11 cellular contexts compared by ENCODE assay signal in the genomic region with DNA sequence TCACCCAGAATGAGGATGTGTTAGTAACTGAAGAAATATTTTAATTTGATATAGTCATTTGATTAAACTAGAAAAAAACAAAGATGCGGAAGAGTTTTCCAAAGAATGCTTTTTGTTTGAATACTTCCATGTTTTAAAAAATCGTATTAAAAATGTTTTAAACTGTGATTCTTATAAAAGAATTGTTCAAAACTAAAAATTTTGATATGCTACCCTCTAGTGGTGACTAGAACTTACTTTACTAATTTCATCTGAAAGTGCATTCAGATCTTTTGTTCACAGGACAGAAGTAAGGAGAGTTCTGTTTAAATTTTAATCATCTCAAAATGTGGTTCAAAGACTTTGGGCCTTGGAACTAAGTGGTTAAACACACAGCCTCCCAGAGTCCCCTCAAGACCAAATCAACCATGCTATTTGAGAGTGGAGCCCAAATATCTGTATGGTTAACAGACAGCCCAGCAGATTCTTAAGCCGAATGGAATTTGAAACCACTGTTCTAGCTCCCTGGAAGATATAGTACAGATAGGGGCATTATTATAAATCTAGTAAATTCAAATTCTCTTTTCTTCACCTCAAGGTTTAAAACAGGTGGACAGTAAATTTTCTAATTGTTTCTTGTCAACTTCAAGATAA. TPM values are rescaled to one million over a fixed set of nuclear protein-coding genes. Genes with fewer than 3 reads are reported as not detected.
A peak's percentile ranks its signal among the peaks of the same experiment; 100 is the strongest.
DNase-seq lines count a peak whose midpoint lies in the region; ATAC-seq, FAIRE-seq and TF ChIP-seq lines count a peak whose summit lies in the region.
"Had no signal": no experiment of that assay in that cellular context is flagged by ENCODE, and none has a peak within 500 bp of the region (broad histone marks: within the 10 kb centered on the region; RNA-seq: fewer than 3 reads in every experiment).

No MANE protein-coding gene starts in this region.

- H3K4me3 ChIP-seq in heart right ventricle (no peak overlapping the region), fibroblast of pulmonary artery (replicated peaks; ENCODE audit: low read depth, low read length) (no peak overlapping the region), gastrocnemius medialis (no peak overlapping the region)

- 60 to 64% methylated on average over 3 of the region's 3 CpGs for WGBS in heart right ventricle, 2 donors

- H3K27ac ChIP-seq in heart right ventricle, result no peak overlapping the region
- H3K27ac ChIP-seq in gastrocnemius medialis, result no peak overlapping the region

- no peaks in the 10 kb centered on the region for H3K9me3 ChIP-seq in heart right ventricle
- H3K9me3 ChIP-seq in gastrocnemius medialis, result no peaks in the 10 kb centered on the region

- in situ Hi-C loops in gastrocnemius medialis (cut with MboI; ENCODE audit: low sequenced_read_pairs in 4 of 4), result loop anchor here in 1 of 4 donors (25.0 kb wide), 1 partner anchor 621 kb away; no protein-coding TSS in a partner anchor

- FAIRE-seq in RCC 7860 (lab: Jason Lieb, UNC), result peak; percentile 64
- FAIRE-seq in urothelium cell line (lab: Jason Lieb, UNC), result no peak

- DNase-seq in heart right ventricle (no peak), Right ventricle myocardium inferior (ENCODE audit: missing footprints) (no peak), RCC 7860 (ENCODE audit: low spot score) (no peak), fibroblast of pulmonary artery (ENCODE audit: low read depth) (peak; percentile 12), urothelium cell line (ENCODE audit: low spot score) (peak; percentile 11), gastrocnemius medialis (no peak)
- no peak for DNase-seq in activated CD4-positive, CD25-positive, alpha-beta regulatory T cell (lab: John Stamatoyannopoulos, UW)
- DNase-seq in activated T-cell treated with anti-CD3 and anti-CD28 coated beads, Interleukin-2, amount 50 U/mL, for 48 hours, result no peak
- DNase-seq: naive B cell, Right ventricle myocardium superior had no signal

- H3K4me1 ChIP-seq in heart right ventricle, result no peaks in the 10 kb centered on the region
- no peaks in the 10 kb centered on the region for H3K4me1 ChIP-seq in gastrocnemius medialis

- peak in 7 of 9 donors; percentile 22 to 50 (median 39) for TF ChIP-seq CTCF in heart right ventricle (IDR thresholded peaks at IDR 0.05)
- peak; percentile 36 for TF ChIP-seq CTCF in fibroblast of pulmonary artery (IDR thresholded peaks at IDR 0.05; ENCODE audit: low read length, missing control alignments)
- no peak for TF ChIP-seq CTCF in gastrocnemius medialis (IDR thresholded peaks at IDR 0.05 in 4 of 5, conservative IDR thresholded peaks at IDR 0.05 in 1 of 5)

- ATAC-seq in heart right ventricle (no peak), Right ventricle myocardium inferior (no peak), gastrocnemius medialis (no peak)

- TF ChIP-seq POLR2A in gastrocnemius medialis (IDR thresholded peaks at IDR 0.05), result no peak

- H3K27me3 ChIP-seq in heart right ventricle (no peaks in the 10 kb centered on the region), gastrocnemius medialis (no peaks in the 10 kb centered on the region)

- H3K36me3 ChIP-seq in heart right ventricle, result no peaks in the 10 kb centered on the region
- no peaks in the 10 kb centered on the region for H3K36me3 ChIP-seq in gastrocnemius medialis

- intact Hi-C loops in heart right ventricle (cut with DNase I), result loop anchor here in 3 of 10 donors (2.0 to 10.0 kb wide), 4 partner anchors 610 to 908 kb away; no protein-coding TSS in a partner anchor
- intact Hi-C loops in Right ventricle myocardium inferior (cut with DNase I), result no loop called here
- intact Hi-C loops in gastrocnemius medialis (cut with DNase I; ENCODE audit: low total_unique reads), result no loop called here

RNA-seq across cellular contexts. Expression of a gene that starts 45.2 kb away (rescaled TPM):
- total RNA-seq in heart right ventricle (under 1 TPM in 4 of 10 donors, not detected in 6; 0.42 to 0.71 (median 0.43) TPM), Right ventricle myocardium inferior (not detected), gastrocnemius medialis (not detected)
- under 1 TPM in 1 of 2 donors, not detected in 1; 0.01 TPM for polyA plus RNA-seq in heart right ventricle
- total RNA-seq: epithelial cell of proximal tubule, Right ventricle myocardium superior had no signal

Comparison
In these comparisons a context has a peak if more than half of its experiments do, and no peak if none do; other contexts are left out.
1. DNase-seq: peak in fibroblast of pulmonary artery (single experiment) and urothelium cell line (single experiment); none in heart right ventricle (0 of 2), Right ventricle myocardium inferior (single experiment), RCC 7860 (single experiment), activated CD4-positive, CD25-positive, alpha-beta regulatory T cell (0 of 4), activated T-cell treated with anti-CD3 and anti-CD28 coated beads, Interleukin-2, amount 50 U/mL, for 48 hours (0 of 2) and gastrocnemius medialis (0 of 2).
2. CTCF ChIP-seq: peak in heart right ventricle (7 of 9) and fibroblast of pulmonary artery (single experiment); none in gastrocnemius medialis (0 of 5).